ENCODE assay signal across 8 cellular contexts in genomic region chr16:66696669-66697630, GRCh38. TPM values are rescaled to one million over a fixed set of nuclear protein-coding genes. Genes with fewer than 3 reads are reported as not detected.
DNase-seq lines count a peak whose midpoint lies in the region; ATAC-seq and TF ChIP-seq lines count a peak whose summit lies in the region.

CMTM4 (minus strand) TSS chr16:66696743; CDS start chr16:66696525, 218 bp downstream.

- peaks cover 19% of the 10 kb centered on the region for H3K4me1 ChIP-seq in RWPE2 (ENCODE audit: insufficient read depth, poor library complexity, severe bottlenecking)

- ATAC-seq in GM21526 (IDR thresholded peaks at IDR 0.05; ENCODE audit: low FRiP score, unreplicated experiment): peak; percentile 88
- ATAC-seq in RWPE2 (ENCODE audit: low read depth): peak; percentile 83

- H3K27ac Mint-ChIP-seq in IgD-negative memory B cell (peak within 1 kb of the TSS in 2 of 3 donors; percentile 76 to 77), nephron progenitor cell (no peak within 1 kb of the TSS)

- H3K36me3 Mint-ChIP-seq in IgD-negative memory B cell (no peaks in the 10 kb centered on the region), nephron progenitor cell (ENCODE audit: low read depth) (no peaks in the 10 kb centered on the region)

- peak within 1 kb of the TSS; percentile 52 for H3K27ac ChIP-seq in RWPE2 (ENCODE audit: poor library complexity, severe bottlenecking)

- H3K4me3 ChIP-seq in RWPE2 (ENCODE audit: severe bottlenecking): peak within 1 kb of the TSS; percentile 83

- DNase-seq in DMS114 treated with DMSO at 0.1 percent for 48 hours (lab: John Stamatoyannopoulos, UW; ENCODE audit: unreplicated experiment) (peak; percentile 53), RWPE2 (ENCODE audit: low spot score) (peak; percentile 80), fibroblast of the conjunctiva (ENCODE audit: low read depth) (peak; percentile 67), nephron progenitor cell (peak; percentile 87)
- peak; percentile 91 for DNase-seq in activated effector memory CD4-positive, alpha-beta T cell treated with anti-CD3 and anti-CD28 coated beads, Interleukin-2, amount 50 U/mL, for 16 hours
- DNase-seq in stimulated activated naive CD4-positive, alpha-beta T cell treated with Interleukin-2 at 50 U/mL for 16 hours (lab: John Stamatoyannopoulos, UW): peak; percentile 64

- no peaks in the 10 kb centered on the region for H3K36me3 ChIP-seq in RWPE2 (ENCODE audit: low read depth)

- H3K27me3 ChIP-seq in RWPE2 (ENCODE audit: insufficient read depth, poor library complexity, severe bottlenecking): no peaks in the 10 kb centered on the region

- H3K4me1 Mint-ChIP-seq in IgD-negative memory B cell: peaks cover 0 to 8% (median 7%) of the 10 kb centered on the region in 3 donors
- peaks cover 10% of the 10 kb centered on the region for H3K4me1 Mint-ChIP-seq in nephron progenitor cell

- no peaks in the 10 kb centered on the region for H3K9me3 ChIP-seq in RWPE2 (ENCODE audit: severe bottlenecking)

- H3K9me3 Mint-ChIP-seq in IgD-negative memory B cell (no peaks in the 10 kb centered on the region), nephron progenitor cell (no peaks in the 10 kb centered on the region)

- TF ChIP-seq CTCF in RWPE2 (IDR thresholded peaks at IDR 0.05; ENCODE audit: poor library complexity, severe bottlenecking) (peak; percentile 77), nephron progenitor cell (IDR thresholded peaks at IDR 0.05) (no peak)

- peak within 1 kb of the TSS; percentile 81 to 91 (median 88) for H3K4me3 Mint-ChIP-seq in IgD-negative memory B cell
- peak within 1 kb of the TSS; percentile 84 for H3K4me3 Mint-ChIP-seq in nephron progenitor cell

- H3K27me3 Mint-ChIP-seq in IgD-negative memory B cell (peaks cover 18% of the 10 kb centered on the region), nephron progenitor cell (ENCODE audit: low read depth, poor library complexity) (peaks cover 44% of the 10 kb centered on the region)

RNA-seq across cellular contexts. Expression of gene CMTM4, which starts in this region (rescaled TPM):
- 0.19 TPM for polyA plus RNA-seq in IgD-negative memory B cell

Comparison
In these comparisons a context has a peak if more than half of its experiments do, and no peak if none do; other contexts are left out.
1. Peak in every context shown above with its lines: DNase-seq, ATAC-seq, H3K4me3 ChIP-seq and H3K27ac ChIP-seq.